ENCODE assay signal across 8 cellular contexts in genomic region chr19:3358919-3359849, GRCh38. TPM values are rescaled to one million over a fixed set of nuclear protein-coding genes. Genes with fewer than 3 reads are reported as not detected.
DNase-seq lines count a peak whose midpoint lies in the region; ATAC-seq and TF ChIP-seq lines count a peak whose summit lies in the region.

No MANE protein-coding gene starts in this region.

- peak overlapping the region; percentile 89 to 96 for H3K27ac ChIP-seq in liver (ENCODE audit: low read depth in 1 of 2, low read length in 2 of 2)

- DNase-seq in ELR (ENCODE audit: low read depth) (peak; percentile 55), H4 (ENCODE audit: low spot score) (no peak)
- peak; percentile 34 to 53 (median 42) for DNase-seq in activated CD4-positive, CD25-positive, alpha-beta regulatory T cell (lab: John Stamatoyannopoulos, UW)
- DNase-seq in central memory CD4-positive, alpha-beta T cell: peak; percentile 68
- peak; percentile 76 to 82 for DNase-seq in stimulated activated CD4-positive, alpha-beta T cell treated with anti-CD3 and anti-CD28 coated beads, Interleukin-4, amount 100 ng/mL, for 4 hours

- ATAC-seq in HG03280 (IDR thresholded peaks at IDR 0.05; ENCODE audit: unreplicated experiment): peak; percentile 46
- no peak for ATAC-seq in HG02938 (IDR thresholded peaks at IDR 0.05; ENCODE audit: unreplicated experiment)

- H3K9ac ChIP-seq in liver (ENCODE audit: low read depth in 1 of 2, low read length in 2 of 2): peak overlapping the region; percentile 10 to 82

- H3K9me3 ChIP-seq in liver (ENCODE audit: control insufficient read depth in 4 of 4, low read length in 3 of 4): no peaks in the 10 kb centered on the region

- H3K36me3 ChIP-seq in liver (ENCODE audit: control insufficient read depth in 4 of 4, insufficient read depth in 3 of 4, low read depth in 1 of 4, low read length in 3 of 4): no peaks in the 10 kb centered on the region

- H3K4me3 ChIP-seq in liver (ENCODE audit: low read depth in 1 of 3, low read length in 3 of 3): peak overlapping the region; percentile 47 to 97 (median 79)

- no peak for TF ChIP-seq CTCF in liver (IDR thresholded peaks at IDR 0.05; ENCODE audit: low read depth, low read length, missing input control)

- under 1% methylated on average over 125 of the region's 126 CpGs for WGBS in liver

- peaks cover 4 to 24% (median 19%) of the 10 kb centered on the region in 4 donors for H3K4me1 ChIP-seq in liver (ENCODE audit: control insufficient read depth in 4 of 4, insufficient read depth in 4 of 4, low read length in 3 of 4)

- no peak for TF ChIP-seq RAD21 in liver (IDR thresholded peaks at IDR 0.05)

- H3K27me3 ChIP-seq in liver (ENCODE audit: control insufficient read depth in 4 of 4, insufficient read depth in 4 of 4, low read length in 3 of 4): no peaks in the 10 kb centered on the region

TF ChIP-seq in liver, 16 proteins besides CTCF, POLR2A, EP300 and RAD21:
- TF ChIP-seq SP1 (IDR thresholded peaks at IDR 0.05) (no peak), YY1 (IDR thresholded peaks at IDR 0.05) (no peak), RXRA (IDR thresholded peaks at IDR 0.05) (no peak), EGR1 (IDR thresholded peaks at IDR 0.05; ENCODE audit: low read depth in 2 of 2) (no peak)

RNA-seq across cellular contexts. Expression of gene NFIC, which starts 7.2 kb away (rescaled TPM):
- total RNA-seq in liver: 100 to 1,000 TPM in 1 of 2 donors, 10 to 100 TPM in 1; 12.8 to 100 TPM
- polyA plus RNA-seq in liver: 10 to 100 TPM; 71.8 to 78.5 TPM
- total RNA-seq in H4 (2014; rRNA removed; shearing (Covaris generic)): 19.8 and 20.0 TPM in 2 replicates
